In the genomic region with DNA sequence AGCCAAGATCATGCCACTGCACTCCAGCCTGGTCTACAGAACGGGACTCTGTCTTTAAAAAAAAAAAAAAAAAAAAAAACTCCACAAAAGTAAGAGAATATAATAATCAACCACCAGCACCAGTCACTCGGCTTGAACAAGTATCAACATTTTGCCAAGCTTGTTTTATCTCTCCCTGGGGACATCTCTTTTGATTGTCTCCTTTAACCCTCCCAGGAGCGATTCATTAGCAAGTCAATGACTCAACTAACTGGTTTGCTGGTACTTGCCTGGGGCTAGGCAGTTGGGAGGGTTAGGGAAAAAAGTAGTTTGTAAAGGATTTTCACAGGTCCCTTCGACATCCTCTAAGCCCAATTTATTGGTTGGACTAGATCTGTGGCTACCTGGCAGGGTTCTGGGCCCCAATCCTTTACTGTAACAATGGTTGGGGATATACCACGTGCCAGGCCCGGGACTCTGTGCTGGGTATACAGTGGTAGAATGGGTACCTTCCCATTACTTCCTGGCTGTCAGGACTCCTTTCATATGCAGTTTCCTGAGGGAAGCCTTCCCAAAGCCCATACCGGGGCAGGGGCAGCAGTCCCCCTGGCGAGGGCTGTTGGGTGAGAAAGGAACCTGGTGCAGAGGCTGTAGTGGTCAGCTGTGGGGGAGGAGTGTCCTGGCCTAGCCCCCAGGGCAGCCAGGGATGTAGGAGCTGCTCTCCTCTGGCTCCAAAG, we compare ENCODE assay signal across 1 cellular context.
TF ChIP-seq lines count a peak whose summit lies in the region.

No MANE protein-coding gene starts in this region.

TF ChIP-seq in HEK293, 187 proteins besides CTCF, POLR2A, EP300 and RAD21 (continued from another document):
- TF ChIP-seq, protein P1, sequence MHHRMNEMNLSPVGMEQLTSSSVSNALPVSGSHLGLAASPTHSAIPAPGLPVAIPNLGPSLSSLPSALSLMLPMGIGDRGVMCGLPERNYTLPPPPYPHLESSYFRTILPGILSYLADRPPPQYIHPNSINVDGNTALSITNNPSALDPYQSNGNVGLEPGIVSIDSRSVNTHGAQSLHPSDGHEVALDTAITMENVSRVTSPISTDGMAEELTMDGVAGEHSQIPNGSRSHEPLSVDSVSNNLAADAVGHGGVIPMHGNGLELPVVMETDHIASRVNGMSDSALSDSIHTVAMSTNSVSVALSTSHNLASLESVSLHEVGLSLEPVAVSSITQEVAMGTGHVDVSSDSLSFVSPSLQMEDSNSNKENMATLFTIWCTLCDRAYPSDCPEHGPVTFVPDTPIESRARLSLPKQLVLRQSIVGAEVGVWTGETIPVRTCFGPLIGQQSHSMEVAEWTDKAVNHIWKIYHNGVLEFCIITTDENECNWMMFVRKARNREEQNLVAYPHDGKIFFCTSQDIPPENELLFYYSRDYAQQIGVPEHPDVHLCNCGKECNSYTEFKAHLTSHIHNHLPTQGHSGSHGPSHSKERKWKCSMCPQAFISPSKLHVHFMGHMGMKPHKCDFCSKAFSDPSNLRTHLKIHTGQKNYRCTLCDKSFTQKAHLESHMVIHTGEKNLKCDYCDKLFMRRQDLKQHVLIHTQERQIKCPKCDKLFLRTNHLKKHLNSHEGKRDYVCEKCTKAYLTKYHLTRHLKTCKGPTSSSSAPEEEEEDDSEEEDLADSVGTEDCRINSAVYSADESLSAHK (tag by site-specific recombination; IDR thresholded peaks at IDR 0.05): no peak
- no peak for TF ChIP-seq ZNF837 (tag by site-specific recombination; IDR thresholded peaks at IDR 0.05)
- TF ChIP-seq ZNF394 (tag by site-specific recombination; IDR thresholded peaks at IDR 0.05; ENCODE audit: borderline replicate concordance): peak; percentile 45; the same call in 1 of the 2 replicates
- peak; percentile 13; the same call in 1 of the 2 replicates for TF ChIP-seq ZBTB8A (tag by site-specific recombination; IDR thresholded peaks at IDR 0.05)
- TF ChIP-seq ZSCAN23 (tag by site-specific recombination; IDR thresholded peaks at IDR 0.05): 0 out of 2 replicates have a peak, but pooled peaks have one; percentile 43
- TF ChIP-seq ZNF600 (tag by site-specific recombination; IDR thresholded peaks at IDR 0.05): no peak
- TF ChIP-seq IKZF3 (tag by site-specific recombination; IDR thresholded peaks at IDR 0.05): peak; percentile 65; the same call in 1 of the 2 replicates
- TF ChIP-seq, protein P2, sequence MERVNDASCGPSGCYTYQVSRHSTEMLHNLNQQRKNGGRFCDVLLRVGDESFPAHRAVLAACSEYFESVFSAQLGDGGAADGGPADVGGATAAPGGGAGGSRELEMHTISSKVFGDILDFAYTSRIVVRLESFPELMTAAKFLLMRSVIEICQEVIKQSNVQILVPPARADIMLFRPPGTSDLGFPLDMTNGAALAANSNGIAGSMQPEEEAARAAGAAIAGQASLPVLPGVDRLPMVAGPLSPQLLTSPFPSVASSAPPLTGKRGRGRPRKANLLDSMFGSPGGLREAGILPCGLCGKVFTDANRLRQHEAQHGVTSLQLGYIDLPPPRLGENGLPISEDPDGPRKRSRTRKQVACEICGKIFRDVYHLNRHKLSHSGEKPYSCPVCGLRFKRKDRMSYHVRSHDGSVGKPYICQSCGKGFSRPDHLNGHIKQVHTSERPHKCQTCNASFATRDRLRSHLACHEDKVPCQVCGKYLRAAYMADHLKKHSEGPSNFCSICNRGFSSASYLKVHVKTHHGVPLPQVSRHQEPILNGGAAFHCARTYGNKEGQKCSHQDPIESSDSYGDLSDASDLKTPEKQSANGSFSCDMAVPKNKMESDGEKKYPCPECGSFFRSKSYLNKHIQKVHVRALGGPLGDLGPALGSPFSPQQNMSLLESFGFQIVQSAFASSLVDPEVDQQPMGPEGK (tag by site-specific recombination; IDR thresholded peaks at IDR 0.05): 0 out of 2 replicates have a peak, but pooled peaks have one; percentile 13
- TF ChIP-seq, protein P3, sequence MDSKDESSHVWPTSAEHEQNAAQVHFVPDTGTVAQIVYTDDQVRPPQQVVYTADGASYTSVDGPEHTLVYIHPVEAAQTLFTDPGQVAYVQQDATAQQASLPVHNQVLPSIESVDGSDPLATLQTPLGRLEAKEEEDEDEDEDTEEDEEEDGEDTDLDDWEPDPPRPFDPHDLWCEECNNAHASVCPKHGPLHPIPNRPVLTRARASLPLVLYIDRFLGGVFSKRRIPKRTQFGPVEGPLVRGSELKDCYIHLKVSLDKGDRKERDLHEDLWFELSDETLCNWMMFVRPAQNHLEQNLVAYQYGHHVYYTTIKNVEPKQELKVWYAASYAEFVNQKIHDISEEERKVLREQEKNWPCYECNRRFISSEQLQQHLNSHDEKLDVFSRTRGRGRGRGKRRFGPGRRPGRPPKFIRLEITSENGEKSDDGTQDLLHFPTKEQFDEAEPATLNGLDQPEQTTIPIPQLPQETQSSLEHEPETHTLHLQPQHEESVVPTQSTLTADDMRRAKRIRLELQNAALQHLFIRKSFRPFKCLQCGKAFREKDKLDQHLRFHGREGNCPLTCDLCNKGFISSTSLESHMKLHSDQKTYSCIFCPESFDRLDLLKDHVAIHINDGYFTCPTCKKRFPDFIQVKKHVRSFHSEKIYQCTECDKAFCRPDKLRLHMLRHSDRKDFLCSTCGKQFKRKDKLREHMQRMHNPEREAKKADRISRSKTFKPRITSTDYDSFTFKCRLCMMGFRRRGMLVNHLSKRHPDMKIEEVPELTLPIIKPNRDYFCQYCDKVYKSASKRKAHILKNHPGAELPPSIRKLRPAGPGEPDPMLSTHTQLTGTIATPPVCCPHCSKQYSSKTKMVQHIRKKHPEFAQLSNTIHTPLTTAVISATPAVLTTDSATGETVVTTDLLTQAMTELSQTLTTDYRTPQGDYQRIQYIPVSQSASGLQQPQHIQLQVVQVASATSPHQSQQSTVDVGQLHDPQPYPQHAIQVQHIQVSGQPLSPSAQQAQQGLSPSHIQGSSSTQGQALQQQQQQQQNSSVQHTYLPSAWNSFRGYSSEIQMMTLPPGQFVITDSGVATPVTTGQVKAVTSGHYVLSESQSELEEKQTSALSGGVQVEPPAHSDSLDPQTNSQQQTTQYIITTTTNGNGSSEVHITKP (tag by site-specific recombination; IDR thresholded peaks at IDR 0.05): peak; percentile 53
- TF ChIP-seq GLIS1 (tag by site-specific recombination; IDR thresholded peaks at IDR 0.05): peak; percentile 44; the same call in 1 of the 2 replicates
- TF ChIP-seq, protein P4, sequence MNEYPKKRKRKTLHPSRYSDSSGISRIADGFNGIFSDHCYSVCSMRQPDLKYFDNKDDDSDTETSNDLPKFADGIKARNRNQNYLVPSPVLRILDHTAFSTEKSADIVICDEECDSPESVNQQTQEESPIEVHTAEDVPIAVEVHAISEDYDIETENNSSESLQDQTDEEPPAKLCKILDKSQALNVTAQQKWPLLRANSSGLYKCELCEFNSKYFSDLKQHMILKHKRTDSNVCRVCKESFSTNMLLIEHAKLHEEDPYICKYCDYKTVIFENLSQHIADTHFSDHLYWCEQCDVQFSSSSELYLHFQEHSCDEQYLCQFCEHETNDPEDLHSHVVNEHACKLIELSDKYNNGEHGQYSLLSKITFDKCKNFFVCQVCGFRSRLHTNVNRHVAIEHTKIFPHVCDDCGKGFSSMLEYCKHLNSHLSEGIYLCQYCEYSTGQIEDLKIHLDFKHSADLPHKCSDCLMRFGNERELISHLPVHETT (tag by site-specific recombination; IDR thresholded peaks at IDR 0.05): peak; percentile 84; the same call in 1 of the 2 replicates
- TF ChIP-seq, protein P5, sequence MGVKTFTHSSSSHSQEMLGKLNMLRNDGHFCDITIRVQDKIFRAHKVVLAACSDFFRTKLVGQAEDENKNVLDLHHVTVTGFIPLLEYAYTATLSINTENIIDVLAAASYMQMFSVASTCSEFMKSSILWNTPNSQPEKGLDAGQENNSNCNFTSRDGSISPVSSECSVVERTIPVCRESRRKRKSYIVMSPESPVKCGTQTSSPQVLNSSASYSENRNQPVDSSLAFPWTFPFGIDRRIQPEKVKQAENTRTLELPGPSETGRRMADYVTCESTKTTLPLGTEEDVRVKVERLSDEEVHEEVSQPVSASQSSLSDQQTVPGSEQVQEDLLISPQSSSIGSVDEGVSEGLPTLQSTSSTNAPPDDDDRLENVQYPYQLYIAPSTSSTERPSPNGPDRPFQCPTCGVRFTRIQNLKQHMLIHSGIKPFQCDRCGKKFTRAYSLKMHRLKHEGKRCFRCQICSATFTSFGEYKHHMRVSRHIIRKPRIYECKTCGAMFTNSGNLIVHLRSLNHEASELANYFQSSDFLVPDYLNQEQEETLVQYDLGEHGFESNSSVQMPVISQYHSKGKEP (tag by site-specific recombination; IDR thresholded peaks at IDR 0.05): no peak
- 0 out of 2 replicates have a peak, but pooled peaks have one; percentile 28 for TF ChIP-seq ZNF391 (tag by site-specific recombination; IDR thresholded peaks at IDR 0.05; ENCODE audit: borderline replicate concordance, low read depth)
- TF ChIP-seq, protein P6, sequence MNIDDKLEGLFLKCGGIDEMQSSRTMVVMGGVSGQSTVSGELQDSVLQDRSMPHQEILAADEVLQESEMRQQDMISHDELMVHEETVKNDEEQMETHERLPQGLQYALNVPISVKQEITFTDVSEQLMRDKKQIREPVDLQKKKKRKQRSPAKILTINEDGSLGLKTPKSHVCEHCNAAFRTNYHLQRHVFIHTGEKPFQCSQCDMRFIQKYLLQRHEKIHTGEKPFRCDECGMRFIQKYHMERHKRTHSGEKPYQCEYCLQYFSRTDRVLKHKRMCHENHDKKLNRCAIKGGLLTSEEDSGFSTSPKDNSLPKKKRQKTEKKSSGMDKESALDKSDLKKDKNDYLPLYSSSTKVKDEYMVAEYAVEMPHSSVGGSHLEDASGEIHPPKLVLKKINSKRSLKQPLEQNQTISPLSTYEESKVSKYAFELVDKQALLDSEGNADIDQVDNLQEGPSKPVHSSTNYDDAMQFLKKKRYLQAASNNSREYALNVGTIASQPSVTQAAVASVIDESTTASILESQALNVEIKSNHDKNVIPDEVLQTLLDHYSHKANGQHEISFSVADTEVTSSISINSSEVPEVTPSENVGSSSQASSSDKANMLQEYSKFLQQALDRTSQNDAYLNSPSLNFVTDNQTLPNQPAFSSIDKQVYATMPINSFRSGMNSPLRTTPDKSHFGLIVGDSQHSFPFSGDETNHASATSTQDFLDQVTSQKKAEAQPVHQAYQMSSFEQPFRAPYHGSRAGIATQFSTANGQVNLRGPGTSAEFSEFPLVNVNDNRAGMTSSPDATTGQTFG (tag by site-specific recombination; IDR thresholded peaks at IDR 0.05; ENCODE audit: borderline replicate concordance): no peak
- TF ChIP-seq OSR2 (tag by site-specific recombination; IDR thresholded peaks at IDR 0.05): peak; percentile 89
- no peak for TF ChIP-seq TCF7L2 (IDR thresholded peaks at IDR 0.05; ENCODE audit: borderline replicate concordance, low read depth, low read length)
- no peak for TF ChIP-seq ZNF404 (tag by site-specific recombination; IDR thresholded peaks at IDR 0.05)
- 0 out of 2 replicates have a peak, but pooled peaks have one; percentile 44 for TF ChIP-seq ZBTB48 (tag by site-specific recombination; IDR thresholded peaks at IDR 0.05)
- TF ChIP-seq, protein P7, sequence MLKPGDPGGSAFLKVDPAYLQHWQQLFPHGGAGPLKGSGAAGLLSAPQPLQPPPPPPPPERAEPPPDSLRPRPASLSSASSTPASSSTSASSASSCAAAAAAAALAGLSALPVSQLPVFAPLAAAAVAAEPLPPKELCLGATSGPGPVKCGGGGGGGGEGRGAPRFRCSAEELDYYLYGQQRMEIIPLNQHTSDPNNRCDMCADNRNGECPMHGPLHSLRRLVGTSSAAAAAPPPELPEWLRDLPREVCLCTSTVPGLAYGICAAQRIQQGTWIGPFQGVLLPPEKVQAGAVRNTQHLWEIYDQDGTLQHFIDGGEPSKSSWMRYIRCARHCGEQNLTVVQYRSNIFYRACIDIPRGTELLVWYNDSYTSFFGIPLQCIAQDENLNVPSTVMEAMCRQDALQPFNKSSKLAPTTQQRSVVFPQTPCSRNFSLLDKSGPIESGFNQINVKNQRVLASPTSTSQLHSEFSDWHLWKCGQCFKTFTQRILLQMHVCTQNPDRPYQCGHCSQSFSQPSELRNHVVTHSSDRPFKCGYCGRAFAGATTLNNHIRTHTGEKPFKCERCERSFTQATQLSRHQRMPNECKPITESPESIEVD (tag by site-specific recombination; IDR thresholded peaks at IDR 0.05): peak; percentile 88
- TF ChIP-seq ZEB2 (tag by site-specific recombination; IDR thresholded peaks at IDR 0.05): peak; percentile 87
- peak; percentile 21; the same call in 1 of the 2 replicates for TF ChIP-seq GLIS2 (tag by site-specific recombination; IDR thresholded peaks at IDR 0.05)
- TF ChIP-seq WT1 (tag by site-specific recombination; IDR thresholded peaks at IDR 0.05): peak; percentile 90
- TF ChIP-seq ZNF561 (tag by site-specific recombination; IDR thresholded peaks at IDR 0.05; ENCODE audit: borderline replicate concordance): 0 out of 2 replicates have a peak, but pooled peaks have one; percentile 47
- peak; percentile 72 for TF ChIP-seq ZNF366 (tag by site-specific recombination; conservative IDR thresholded peaks at IDR 0.05)
- peak; percentile 58; the same call in 1 of the 2 replicates for TF ChIP-seq KLF8 (tag by site-specific recombination; IDR thresholded peaks at IDR 0.05)
- TF ChIP-seq, protein P8, sequence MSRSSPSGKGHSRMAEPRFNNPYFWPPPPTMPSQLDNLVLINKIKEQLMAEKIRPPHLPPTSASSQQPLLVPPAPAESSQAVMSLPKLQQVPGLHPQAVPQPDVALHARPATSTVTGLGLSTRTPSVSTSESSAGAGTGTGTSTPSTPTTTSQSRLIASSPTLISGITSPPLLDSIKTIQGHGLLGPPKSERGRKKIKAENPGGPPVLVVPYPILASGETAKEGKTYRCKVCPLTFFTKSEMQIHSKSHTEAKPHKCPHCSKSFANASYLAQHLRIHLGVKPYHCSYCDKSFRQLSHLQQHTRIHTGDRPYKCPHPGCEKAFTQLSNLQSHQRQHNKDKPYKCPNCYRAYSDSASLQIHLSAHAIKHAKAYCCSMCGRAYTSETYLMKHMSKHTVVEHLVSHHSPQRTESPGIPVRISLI (tag by site-specific recombination; IDR thresholded peaks at IDR 0.05): peak; percentile 89
- TF ChIP-seq ZNF610 (tag by site-specific recombination; IDR thresholded peaks at IDR 0.05; ENCODE audit: borderline replicate concordance): no peak
- peak; percentile 80 for TF ChIP-seq ZNF629 (tag by site-specific recombination; IDR thresholded peaks at IDR 0.05)
- TF ChIP-seq ZNF596 (tag by site-specific recombination; IDR thresholded peaks at IDR 0.05): no peak
- peak; percentile 44; the same call in 1 of the 2 replicates for TF ChIP-seq SP7 (tag by site-specific recombination; IDR thresholded peaks at IDR 0.05)
- TF ChIP-seq ZNF140 (tag by site-specific recombination; IDR thresholded peaks at IDR 0.05): no peak
- TF ChIP-seq, protein P9, sequence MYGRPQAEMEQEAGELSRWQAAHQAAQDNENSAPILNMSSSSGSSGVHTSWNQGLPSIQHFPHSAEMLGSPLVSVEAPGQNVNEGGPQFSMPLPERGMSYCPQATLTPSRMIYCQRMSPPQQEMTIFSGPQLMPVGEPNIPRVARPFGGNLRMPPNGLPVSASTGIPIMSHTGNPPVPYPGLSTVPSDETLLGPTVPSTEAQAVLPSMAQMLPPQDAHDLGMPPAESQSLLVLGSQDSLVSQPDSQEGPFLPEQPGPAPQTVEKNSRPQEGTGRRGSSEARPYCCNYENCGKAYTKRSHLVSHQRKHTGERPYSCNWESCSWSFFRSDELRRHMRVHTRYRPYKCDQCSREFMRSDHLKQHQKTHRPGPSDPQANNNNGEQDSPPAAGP (tag by site-specific recombination; IDR thresholded peaks at IDR 0.05): peak; percentile 92; the same call in 1 of the 2 replicates
